10 cellular contexts compared by ENCODE assay signal in the genomic region with DNA sequence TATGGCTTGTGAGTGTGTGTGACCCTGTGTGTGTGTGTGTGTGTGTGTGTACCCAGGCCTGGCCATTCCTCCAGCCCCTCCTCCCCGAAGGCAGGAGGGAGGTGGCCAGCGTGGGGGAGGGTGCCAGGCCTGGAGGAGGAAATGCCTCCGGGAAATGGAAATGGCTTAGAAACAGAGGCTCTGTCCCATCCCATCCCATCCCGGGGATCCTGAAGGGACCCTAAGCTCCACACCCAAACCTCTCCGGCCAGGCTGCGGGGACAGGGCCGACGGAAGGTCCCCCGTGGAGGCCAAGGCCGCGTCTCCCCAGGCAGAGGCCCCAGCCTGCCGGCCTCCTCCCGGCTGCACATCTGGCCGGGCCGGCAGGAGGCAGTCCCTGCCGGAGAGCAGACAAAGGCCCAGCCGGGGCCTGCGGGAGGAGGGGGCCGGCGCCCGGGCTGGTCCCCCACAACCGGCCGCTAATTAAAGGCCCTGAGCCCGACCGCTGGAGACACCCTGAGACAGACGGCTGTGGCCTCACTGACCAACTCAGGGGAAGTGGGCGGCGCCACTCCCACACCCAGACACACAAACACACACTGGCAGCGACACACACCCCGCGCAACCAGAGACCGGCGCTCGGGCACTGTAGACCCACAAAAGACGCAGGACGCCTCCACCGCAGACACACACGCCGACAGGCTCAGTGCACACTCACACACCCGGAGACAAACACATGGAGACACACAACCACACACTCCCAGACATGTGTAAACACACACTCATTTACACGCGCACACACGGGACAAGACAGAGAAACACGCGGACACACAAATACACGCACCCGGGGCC. TPM values are rescaled to one million over a fixed set of nuclear protein-coding genes. Genes with fewer than 3 reads are reported as not detected.
DNase-seq lines count a peak whose midpoint lies in the region; TF ChIP-seq lines count a peak whose summit lies in the region.
"Had no signal": no experiment of that assay in that cellular context is flagged by ENCODE, and none has a peak within 500 bp of the region (broad histone marks: within the 10 kb centered on the region; RNA-seq: fewer than 3 reads in every experiment).

No MANE protein-coding gene starts in this region.

- H3K9me2 ChIP-seq in neural cell (ENCODE audit: insufficient read depth, low read length): no peaks in the 10 kb centered on the region

- peak overlapping the region; percentile 91 for H3K4me3 ChIP-seq in fibroblast of the aortic adventitia (ENCODE audit: low read depth, low read length)
- peak overlapping the region; percentile 67 for H3K4me3 ChIP-seq in neural cell (ENCODE audit: low read length)

- H3K4me1 Mint-ChIP-seq in activated CD4-positive, alpha-beta memory T cell treated with anti-CD3 and anti-CD28 coated beads, Interleukin-2, amount 10 ng/mL, durations not matched to agents 7 days and 5 days: peaks cover 14% of the 10 kb centered on the region

- H3K9me3 Mint-ChIP-seq in activated CD4-positive, alpha-beta memory T cell treated with anti-CD3 and anti-CD28 coated beads, Interleukin-2, amount 10 ng/mL, durations not matched to agents 7 days and 5 days: peaks cover 8% of the 10 kb centered on the region

- peaks cover 8% of the 10 kb centered on the region for H3K9me3 ChIP-seq in neural cell (ENCODE audit: low read length)

- peak overlapping the region; percentile 84 for H3K27ac ChIP-seq in neural cell (ENCODE audit: low read length)
- H3K27ac ChIP-seq: C4-2B had no signal

- H3K27me3 Mint-ChIP-seq in activated CD4-positive, alpha-beta memory T cell treated with anti-CD3 and anti-CD28 coated beads, Interleukin-2, amount 10 ng/mL, durations not matched to agents 7 days and 5 days: peaks cover 13% of the 10 kb centered on the region

- peak overlapping the region; percentile 84 for H3K9ac ChIP-seq in neural cell (ENCODE audit: low read length)

- no peak overlapping the region for H3K27ac Mint-ChIP-seq in activated CD4-positive, alpha-beta memory T cell treated with anti-CD3 and anti-CD28 coated beads, Interleukin-2, amount 10 ng/mL, durations not matched to agents 7 days and 5 days

- peak overlapping the region; percentile 37 for H3K4me2 ChIP-seq in neural cell (ENCODE audit: low read length)

- DNase-seq in SKM-1 treated with dmso at 0.1 percent for 144 hours (lab: John Stamatoyannopoulos, UW; ENCODE audit: unreplicated experiment) (peak; percentile 44), SKM-1 (lab: John Stamatoyannopoulos, UW; ENCODE audit: unreplicated experiment) (no peak), fibroblast of the aortic adventitia (ENCODE audit: low read depth) (peak; percentile 60), DMS153 treated with DMSO at 0.1 percent for 48 hours (lab: John Stamatoyannopoulos, UW; ENCODE audit: unreplicated experiment) (no peak), NCI-H187 treated with DMSO at 0.1 percent for 48 hours (lab: John Stamatoyannopoulos, UW) (no peak), NCI-H510A (lab: John Stamatoyannopoulos, UW) (no peak)
- no peak for DNase-seq in activated CD4-positive, alpha-beta memory T cell treated with anti-CD3 and anti-CD28 coated beads, Interleukin-2, amount 10 ng/mL, durations not matched to agents 7 days and 5 days

- no peak for TF ChIP-seq EP300 in neural cell (conservative IDR thresholded peaks at IDR 0.05; ENCODE audit: poor library complexity, severe bottlenecking)

- CTCF ChIA-PET in activated CD4-positive, alpha-beta memory T cell treated with anti-CD3 and anti-CD28 coated beads, Interleukin-2, amount 10 ng/mL, durations not matched to agents 7 days and 5 days (lab: Charles Lee): no interaction called here

- H3K4me3 Mint-ChIP-seq in activated CD4-positive, alpha-beta memory T cell treated with anti-CD3 and anti-CD28 coated beads, Interleukin-2, amount 10 ng/mL, durations not matched to agents 7 days and 5 days: peak overlapping the region; percentile 66

- no peaks in the 10 kb centered on the region for H4K20me1 ChIP-seq in neural cell (ENCODE audit: insufficient read depth)

- TF ChIP-seq CTCF in fibroblast of the aortic adventitia (IDR thresholded peaks at IDR 0.05; ENCODE audit: insufficient read depth, low read length) (peak; percentile 43), neural cell (IDR thresholded peaks at IDR 0.05; ENCODE audit: poor library complexity, severe bottlenecking) (peak; percentile 58)

- POLR2A ChIA-PET in activated CD4-positive, alpha-beta memory T cell treated with anti-CD3 and anti-CD28 coated beads, Interleukin-2, amount 10 ng/mL, durations not matched to agents 7 days and 5 days (lab: Charles Lee): no interaction called here

- H3K36me3 Mint-ChIP-seq in activated CD4-positive, alpha-beta memory T cell treated with anti-CD3 and anti-CD28 coated beads, Interleukin-2, amount 10 ng/mL, durations not matched to agents 7 days and 5 days (ENCODE audit: low read depth): no peaks in the 10 kb centered on the region

- H3K27me3 ChIP-seq in neural cell (ENCODE audit: insufficient read depth, low read depth, low read length): no peaks in the 10 kb centered on the region

- peaks cover 9% of the 10 kb centered on the region for H3K79me2 ChIP-seq in neural cell (replicated peaks; ENCODE audit: insufficient read depth, low read length)

- TF ChIP-seq RAD21 in neural cell (conservative IDR thresholded peaks at IDR 0.05): peak; percentile 15

- H2AFZ ChIP-seq in neural cell (ENCODE audit: low read depth, low read length): peak overlapping the region; percentile 79

- peaks cover 6% of the 10 kb centered on the region for H3K36me3 ChIP-seq in neural cell (ENCODE audit: insufficient read depth, low read length)

- H3F3A ChIP-seq in neural cell (ENCODE audit: insufficient read depth, low read length, poor library complexity, severe bottlenecking): no peaks in the 10 kb centered on the region

TF ChIP-seq in neural cell, 6 proteins besides CTCF, POLR2A, EP300 and RAD21:
- TF ChIP-seq EZH2 (IDR thresholded peaks at IDR 0.05; ENCODE audit: borderline replicate concordance, insufficient read depth, low read length, poor library complexity, severe bottlenecking): no peak
- peak; percentile 1 for TF ChIP-seq MXI1 (conservative IDR thresholded peaks at IDR 0.05; ENCODE audit: poor library complexity, severe bottlenecking)
- TF ChIP-seq POLR2AphosphoS5 (IDR thresholded peaks at IDR 0.05): peak; percentile 52
- TF ChIP-seq SMC3 (conservative IDR thresholded peaks at IDR 0.05; ENCODE audit: poor library complexity): peak; percentile 11
- TF ChIP-seq, protein P1, sequence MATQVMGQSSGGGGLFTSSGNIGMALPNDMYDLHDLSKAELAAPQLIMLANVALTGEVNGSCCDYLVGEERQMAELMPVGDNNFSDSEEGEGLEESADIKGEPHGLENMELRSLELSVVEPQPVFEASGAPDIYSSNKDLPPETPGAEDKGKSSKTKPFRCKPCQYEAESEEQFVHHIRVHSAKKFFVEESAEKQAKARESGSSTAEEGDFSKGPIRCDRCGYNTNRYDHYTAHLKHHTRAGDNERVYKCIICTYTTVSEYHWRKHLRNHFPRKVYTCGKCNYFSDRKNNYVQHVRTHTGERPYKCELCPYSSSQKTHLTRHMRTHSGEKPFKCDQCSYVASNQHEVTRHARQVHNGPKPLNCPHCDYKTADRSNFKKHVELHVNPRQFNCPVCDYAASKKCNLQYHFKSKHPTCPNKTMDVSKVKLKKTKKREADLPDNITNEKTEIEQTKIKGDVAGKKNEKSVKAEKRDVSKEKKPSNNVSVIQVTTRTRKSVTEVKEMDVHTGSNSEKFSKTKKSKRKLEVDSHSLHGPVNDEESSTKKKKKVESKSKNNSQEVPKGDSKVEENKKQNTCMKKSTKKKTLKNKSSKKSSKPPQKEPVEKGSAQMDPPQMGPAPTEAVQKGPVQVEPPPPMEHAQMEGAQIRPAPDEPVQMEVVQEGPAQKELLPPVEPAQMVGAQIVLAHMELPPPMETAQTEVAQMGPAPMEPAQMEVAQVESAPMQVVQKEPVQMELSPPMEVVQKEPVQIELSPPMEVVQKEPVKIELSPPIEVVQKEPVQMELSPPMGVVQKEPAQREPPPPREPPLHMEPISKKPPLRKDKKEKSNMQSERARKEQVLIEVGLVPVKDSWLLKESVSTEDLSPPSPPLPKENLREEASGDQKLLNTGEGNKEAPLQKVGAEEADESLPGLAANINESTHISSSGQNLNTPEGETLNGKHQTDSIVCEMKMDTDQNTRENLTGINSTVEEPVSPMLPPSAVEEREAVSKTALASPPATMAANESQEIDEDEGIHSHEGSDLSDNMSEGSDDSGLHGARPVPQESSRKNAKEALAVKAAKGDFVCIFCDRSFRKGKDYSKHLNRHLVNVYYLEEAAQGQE (IDR thresholded peaks at IDR 0.05; ENCODE audit: borderline replicate concordance): peak; percentile 80
- TF ChIP-seq TAF1 (IDR thresholded peaks at IDR 0.05; ENCODE audit: low read depth): peak; percentile 69

RNA-seq across cellular contexts. Expression of a gene that starts 1.1 kb away (rescaled TPM):
- total RNA-seq in activated CD4-positive, alpha-beta memory T cell treated with anti-CD3 and anti-CD28 coated beads, Interleukin-2, amount 10 ng/mL, durations not matched to agents 7 days and 5 days: 1 to 10 TPM; 2.6 to 2.8 TPM
- 15.8 and 18.5 TPM in 2 replicates for total RNA-seq in fibroblast of the aortic adventitia (ENCODE audit: low replicate concordance)
- 99.4 and 143 TPM in 2 replicates for polyA plus RNA-seq in neural cell
- polyA minus RNA-seq in neural cell: 77.4 and 80.6 TPM in 2 replicates

RNA-seq across cellular contexts. Expression of a gene that starts 21.0 kb away (rescaled TPM):
- total RNA-seq in activated CD4-positive, alpha-beta memory T cell treated with anti-CD3 and anti-CD28 coated beads, Interleukin-2, amount 10 ng/mL, durations not matched to agents 7 days and 5 days: not detected
- not detected in 2 replicates for total RNA-seq in fibroblast of the aortic adventitia (ENCODE audit: low replicate concordance)
- polyA plus RNA-seq in neural cell: not detected in 2 replicates
- not detected in 2 replicates for polyA minus RNA-seq in neural cell
- total RNA-seq: activated CD8-positive, alpha-beta memory T cell treated with anti-CD3 and anti-CD28 coated beads for 36 hours had no signal

RNA-seq across cellular contexts. Expression of a gene that starts 32.2 kb away (rescaled TPM):
- 100 to 1,000 TPM; 420 TPM for total RNA-seq in activated CD4-positive, alpha-beta memory T cell treated with anti-CD3 and anti-CD28 coated beads, Interleukin-2, amount 10 ng/mL, durations not matched to agents 7 days and 5 days
- 0.09 and 0.41 TPM in 2 replicates for total RNA-seq in fibroblast of the aortic adventitia (ENCODE audit: low replicate concordance)
- 0.40 TPM in 2 replicates for polyA plus RNA-seq in neural cell
- polyA minus RNA-seq in neural cell: 1.5 TPM in 1 of 2 replicates, not detected in the other

Comparison
In these comparisons a context has a peak if more than half of its experiments do, and no peak if none do; other contexts are left out.
1. DNase-seq: peak in SKM-1 treated with dmso at 0.1 percent for 144 hours (single experiment) and fibroblast of the aortic adventitia (single experiment); none in SKM-1 (single experiment), activated CD4-positive, alpha-beta memory T cell treated with anti-CD3 and anti-CD28 coated beads, Interleukin-2, amount 10 ng/mL, durations not matched to agents 7 days and 5 days (single experiment), DMS153 treated with DMSO at 0.1 percent for 48 hours (single experiment), NCI-H187 treated with DMSO at 0.1 percent for 48 hours (single experiment) and NCI-H510A (single experiment).
2. RNA of a gene that starts 32.2 kb away (total RNA-seq): 420 TPM in activated CD4-positive, alpha-beta memory T cell treated with anti-CD3 and anti-CD28 coated beads, Interleukin-2, amount 10 ng/mL, durations not matched to agents 7 days and 5 days; 0.09 to 0.41 TPM in fibroblast of the aortic adventitia; every median in the first group is over 100 times any median in the second.